ENCODE assay signal across 18 cellular contexts in genomic region chr11:76030286-76030685, GRCh38.
DNase-seq lines count a peak whose midpoint lies in the region; ATAC-seq and TF ChIP-seq lines count a peak whose summit lies in the region.
"Had no signal": no experiment of that assay in that cellular context is flagged by ENCODE, and none has a peak within 500 bp of the region (broad histone marks: within the 10 kb centered on the region; RNA-seq: fewer than 3 reads in every experiment).

No MANE protein-coding gene starts in this region.

- H3K27me3 Mint-ChIP-seq in osteocyte (ENCODE audit: unreplicated experiment): no peaks in the 10 kb centered on the region

- no peak overlapping the region for H3K4me3 Mint-ChIP-seq in osteocyte (ENCODE audit: unreplicated experiment)
- H3K4me3 Mint-ChIP-seq: natural killer cell had no signal

- no peak overlapping the region for H3K4me3 ChIP-seq in adipocyte (ENCODE audit: low read length)
- H3K4me3 ChIP-seq: BLaER1, suprapubic skin had no signal

- peak overlapping the region; percentile 86 for H3K27ac Mint-ChIP-seq in osteocyte (ENCODE audit: unreplicated experiment)
- H3K27ac Mint-ChIP-seq: activated T-helper 2 cell treated with anti-CD3 and anti-CD28 coated beads, Interferon-gamma antibody, Interleukin-2, Interleukin-4, amounts not matched to agents 10 μg/mL and 5 μg/mL and 100 μg/mL, durations not matched to agents 14 hours and 24 hours and 36 hours; natural killer cell had no signal

- peaks cover 63% of the 10 kb centered on the region for H3K4me1 Mint-ChIP-seq in osteocyte (ENCODE audit: unreplicated experiment)

- no peak for ATAC-seq in GM21528 (IDR thresholded peaks at IDR 0.05; ENCODE audit: low FRiP score, unreplicated experiment)
- ATAC-seq in GM19463 (IDR thresholded peaks at IDR 0.05; ENCODE audit: unreplicated experiment): no peak
- ATAC-seq: natural killer cell had no signal

- TF ChIP-seq CTCF in osteocyte (IDR thresholded peaks at IDR 0.05): no peak

- H3K9ac ChIP-seq in adipocyte (ENCODE audit: low read length): no peak overlapping the region
- H3K9ac ChIP-seq: BLaER1 had no signal

- no peaks in the 10 kb centered on the region for H3K9me3 ChIP-seq in adipocyte (ENCODE audit: control insufficient read depth, low read length)
- H3K9me3 ChIP-seq: suprapubic skin had no signal

- H3K4me1 ChIP-seq in adipocyte (ENCODE audit: control insufficient read depth, insufficient read depth, low read length): peaks cover 43% of the 10 kb centered on the region
- H3K4me1 ChIP-seq: BLaER1 had no signal

- H3K36me3 Mint-ChIP-seq in osteocyte (ENCODE audit: unreplicated experiment): peaks cover 10% of the 10 kb centered on the region
- H3K36me3 Mint-ChIP-seq: natural killer cell had no signal

- peaks cover 8% of the 10 kb centered on the region for H3K36me3 ChIP-seq in adipocyte (ENCODE audit: control insufficient read depth, insufficient read depth, low read length, severe bottlenecking)
- H3K36me3 ChIP-seq: suprapubic skin had no signal

- no peaks in the 10 kb centered on the region for H3K9me3 Mint-ChIP-seq in osteocyte (ENCODE audit: unreplicated experiment)
- H3K9me3 Mint-ChIP-seq: activated T-helper 2 cell treated with anti-CD3 and anti-CD28 coated beads, Interferon-gamma antibody, Interleukin-2, Interleukin-4, amounts not matched to agents 10 μg/mL and 5 μg/mL and 100 μg/mL, durations not matched to agents 14 hours and 24 hours and 36 hours; natural killer cell had no signal

- no peaks in the 10 kb centered on the region for H3K27me3 ChIP-seq in adipocyte (replicated peaks; ENCODE audit: control insufficient read depth, insufficient read depth, low read length)
- H3K27me3 ChIP-seq: BLaER1, suprapubic skin had no signal

- DNase-seq in ELR (ENCODE audit: low read depth) (peak; percentile 24), adipocyte (ENCODE audit: low read depth) (peak; percentile 75), fibroblast of gingiva (ENCODE audit: low read depth) (peak; percentile 38), osteocyte (ENCODE audit: extremely low spot score, unreplicated experiment) (no peak), NCI-H774 (lab: John Stamatoyannopoulos, UW) (no peak), NCI-H82 (lab: John Stamatoyannopoulos, UW) (no peak)
- DNase-seq: activated CD4-positive, CD25-positive, alpha-beta regulatory T cell; activated CD8-positive, alpha-beta memory T cell treated with anti-CD3 and anti-CD28 coated beads for 24 hours; DMS79; natural killer cell; retina; stimulated activated CD4-positive, alpha-beta T cell treated with anti-CD3 and anti-CD28 coated beads, Interleukin-1b, Interleukin-23, amount 100 ng/mL, for 48 hours; T-helper 1 cell had no signal

Comparison
In these comparisons a context has a peak if more than half of its experiments do, and no peak if none do; other contexts are left out.
1. DNase-seq: peak in ELR (single experiment), adipocyte (single experiment) and fibroblast of gingiva (single experiment); none in osteocyte (single experiment), NCI-H774 (single experiment) and NCI-H82 (single experiment).